In the genomic region with DNA sequence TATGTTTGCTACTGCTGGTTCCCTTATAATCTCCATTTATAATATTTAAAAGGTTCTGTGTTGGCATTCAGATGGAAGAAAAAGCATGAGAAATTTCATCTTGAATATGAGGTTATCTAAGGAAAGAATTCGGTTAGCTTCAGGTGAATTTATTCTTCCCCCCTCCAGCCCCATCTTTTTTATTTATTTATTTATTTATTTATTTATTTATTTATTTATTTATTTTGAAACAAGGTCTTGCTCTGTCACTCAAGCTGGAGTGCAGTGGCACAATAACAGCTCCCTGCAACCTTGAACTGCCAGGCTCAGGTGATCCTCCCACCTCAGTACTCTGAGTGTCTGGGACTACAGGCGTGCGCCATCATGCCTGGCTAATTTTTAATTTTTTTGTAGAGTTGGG, we compare ENCODE assay signal across 28 cellular contexts.
"Had no signal": no experiment of that assay in that cellular context is flagged by ENCODE, and none has a peak within 500 bp of the region (broad histone marks: within the 10 kb centered on the region; RNA-seq: fewer than 3 reads in every experiment).

No MANE protein-coding gene starts in this region.

- H3K27ac Mint-ChIP-seq: stimulated activated effector memory CD8-positive, alpha-beta T cell treated with anti-CD3 and anti-CD28 coated beads, Interleukin-12 subunit alpha, Interleukin-12 subunit beta, amount 100 ng/mL, for 72 hours; stimulated activated memory B cell treated with anti-CD40 and anti-IgM and Interleukin-4, amounts not matched to agents 10 μg/mL and 1 μg/mL and 100 μg/mL, for 72 hours; stimulated activated naive B cell treated with anti-CD40 and anti-IgM and Interleukin-4, amounts not matched to agents 10 μg/mL and 1 μg/mL and 100 μg/mL, for 72 hours; stimulated activated naive CD8-positive, alpha-beta T cell treated with anti-CD3 and anti-CD28 coated beads, Interleukin-15, amount 100 ng/mL, for 72 hours; stimulated activated naive CD8-positive, alpha-beta T cell treated with anti-CD3 and anti-CD28 coated beads, Interleukin-15, Interleukin-2, amounts not matched to agents 100 ng/mL and 50 ng/mL, for 24 hours; type B pancreatic cell had no signal

- H3K27me3 Mint-ChIP-seq: stimulated activated memory B cell treated with anti-CD40 and anti-IgM and Interleukin-4, amounts not matched to agents 10 μg/mL and 1 μg/mL and 100 μg/mL, for 72 hours; stimulated activated naive B cell treated with anti-CD40 and anti-IgM and Interleukin-4, amounts not matched to agents 10 μg/mL and 1 μg/mL and 100 μg/mL, for 72 hours; stimulated activated naive CD8-positive, alpha-beta T cell treated with anti-CD3 and anti-CD28 coated beads, Interleukin-15, amount 100 ng/mL, for 72 hours; stimulated activated naive CD8-positive, alpha-beta T cell treated with anti-CD3 and anti-CD28 coated beads, Interleukin-15, Interleukin-2, amounts not matched to agents 100 ng/mL and 50 ng/mL, for 24 hours; type B pancreatic cell had no signal

- H3K27ac ChIP-seq: stomach, suprapubic skin, testis, thoracic aorta, thyroid gland, tibial artery, tibial nerve, transverse colon, upper lobe of left lung, upper lobe of right lung, uterus, vagina had no signal

- H3K9me3 ChIP-seq: stomach, suprapubic skin, testis, thoracic aorta, thyroid gland, tibial artery, tibial nerve, transverse colon, upper lobe of left lung, upper lobe of right lung, uterus, vagina had no signal

- DNase-seq: stimulated activated CD4-positive, alpha-beta T cell treated with anti-CD3 and anti-CD28 coated beads, Interleukin-2, amount 100 ng/mL, for 48 hours; stimulated activated CD4-positive, alpha-beta T cell treated with anti-CD3 and anti-CD28 coated beads, Interleukin-4, amount 100 ng/mL, for 1 hour; stimulated activated CD4-positive, alpha-beta T cell treated with anti-CD3 and anti-CD28 coated beads, Interleukin-4, amount 100 ng/mL, for 24 hours; stimulated activated CD4-positive, alpha-beta T cell treated with anti-CD3 and anti-CD28 coated beads, Interleukin-4, amount 100 ng/mL, for 4 hours; stimulated activated CD8-positive, alpha-beta memory T cell treated with anti-CD3 and anti-CD28 coated beads, Interleukin-4, amount 100 ng/mL, for 48 hours; stimulated activated naive B cell treated with anti-CD40 and anti-IgM and Interleukin-4, amounts not matched to agents 10 μg/mL and 1 μg/mL and 100 μg/mL, for 72 hours; stimulated activated naive CD4-positive, alpha-beta T cell; stimulated activated naive CD4-positive, alpha-beta T cell treated with Interleukin-2 at 50 U/mL for 16 hours; stimulated activated naive CD8-positive, alpha-beta T cell treated with anti-CD3 and anti-CD28 coated beads, Interleukin-15, amount 100 ng/mL, for 72 hours; stimulated activated naive CD8-positive, alpha-beta T cell treated with anti-CD3 and anti-CD28 coated beads, Interleukin-15, Interleukin-2, amounts not matched to agents 100 U/mL and 50 U/mL, for 24 hours; stomach; substantia nigra; testis; thyroid gland; tibial artery; transverse colon; trophoblast cell; upper lobe of left lung; upper lobe of right lung; uterus had no signal

- H3K36me3 ChIP-seq: stomach, suprapubic skin, thoracic aorta, thyroid gland, tibial artery, tibial nerve, transverse colon, upper lobe of left lung, upper lobe of right lung, uterus, vagina had no signal

- H3K9me3 Mint-ChIP-seq: stimulated activated memory B cell treated with anti-CD40 and anti-IgM and Interleukin-4, amounts not matched to agents 10 μg/mL and 1 μg/mL and 100 μg/mL, for 72 hours; stimulated activated naive B cell treated with anti-CD40 and anti-IgM and Interleukin-4, amounts not matched to agents 10 μg/mL and 1 μg/mL and 100 μg/mL, for 72 hours; stimulated activated naive CD8-positive, alpha-beta T cell treated with anti-CD3 and anti-CD28 coated beads, Interleukin-15, amount 100 ng/mL, for 72 hours; type B pancreatic cell had no signal

- H3K4me1 Mint-ChIP-seq: stimulated activated effector memory CD8-positive, alpha-beta T cell treated with anti-CD3 and anti-CD28 coated beads, Interleukin-12 subunit alpha, Interleukin-12 subunit beta, amount 100 ng/mL, for 72 hours; stimulated activated memory B cell treated with anti-CD40 and anti-IgM and Interleukin-4, amounts not matched to agents 10 μg/mL and 1 μg/mL and 100 μg/mL, for 72 hours; stimulated activated naive B cell treated with anti-CD40 and anti-IgM and Interleukin-4, amounts not matched to agents 10 μg/mL and 1 μg/mL and 100 μg/mL, for 72 hours; stimulated activated naive CD8-positive, alpha-beta T cell treated with anti-CD3 and anti-CD28 coated beads, Interleukin-15, amount 100 ng/mL, for 72 hours had no signal

- H3K4me3 ChIP-seq: stomach, suprapubic skin, testis, thoracic aorta, thyroid gland, tibial artery, tibial nerve, transverse colon, upper lobe of left lung, upper lobe of right lung, uterus, vagina had no signal

- H3K36me3 Mint-ChIP-seq: stimulated activated effector memory CD8-positive, alpha-beta T cell treated with anti-CD3 and anti-CD28 coated beads, Interleukin-12 subunit alpha, Interleukin-12 subunit beta, amount 100 ng/mL, for 72 hours; stimulated activated memory B cell treated with anti-CD40 and anti-IgM and Interleukin-4, amounts not matched to agents 10 μg/mL and 1 μg/mL and 100 μg/mL, for 72 hours; stimulated activated naive B cell treated with anti-CD40 and anti-IgM and Interleukin-4, amounts not matched to agents 10 μg/mL and 1 μg/mL and 100 μg/mL, for 72 hours; type B pancreatic cell had no signal

- H3K4me1 ChIP-seq: stomach, suprapubic skin, testis, thyroid gland, tibial artery, tibial nerve, transverse colon, upper lobe of left lung, upper lobe of right lung, uterus, vagina had no signal

- H3K4me3 Mint-ChIP-seq: stimulated activated effector memory CD8-positive, alpha-beta T cell treated with anti-CD3 and anti-CD28 coated beads, Interleukin-12 subunit alpha, Interleukin-12 subunit beta, amount 100 ng/mL, for 72 hours; stimulated activated memory B cell treated with anti-CD40 and anti-IgM and Interleukin-4, amounts not matched to agents 10 μg/mL and 1 μg/mL and 100 μg/mL, for 72 hours; stimulated activated naive B cell treated with anti-CD40 and anti-IgM and Interleukin-4, amounts not matched to agents 10 μg/mL and 1 μg/mL and 100 μg/mL, for 72 hours; stimulated activated naive CD8-positive, alpha-beta T cell treated with anti-CD3 and anti-CD28 coated beads, Interleukin-15, amount 100 ng/mL, for 72 hours; stimulated activated naive CD8-positive, alpha-beta T cell treated with anti-CD3 and anti-CD28 coated beads, Interleukin-15, Interleukin-2, amounts not matched to agents 100 ng/mL and 50 ng/mL, for 24 hours; type B pancreatic cell had no signal
